13 cellular contexts compared by ENCODE assay signal in the genomic region with DNA sequence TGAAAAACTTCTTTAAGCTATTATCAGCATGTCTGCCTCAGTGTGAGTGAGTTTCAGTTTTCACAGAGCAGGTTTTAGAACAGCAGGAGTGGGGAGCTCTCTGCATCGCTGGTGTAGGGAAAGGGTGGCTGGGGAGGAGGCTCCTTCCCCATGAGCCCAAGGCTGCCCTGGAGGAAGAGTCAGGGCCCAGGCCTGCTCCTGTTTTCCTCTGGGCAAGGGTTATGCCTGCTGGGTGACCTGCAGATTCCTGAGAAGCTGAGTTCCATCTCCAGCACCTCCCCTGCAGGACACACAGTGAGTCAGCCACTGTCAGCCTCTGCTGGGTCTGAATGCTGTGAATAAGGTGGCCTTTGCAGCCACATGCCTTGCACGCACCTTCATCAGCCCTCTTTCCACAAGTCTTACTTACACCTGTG.
DNase-seq lines count a peak whose midpoint lies in the region; ATAC-seq, FAIRE-seq and TF ChIP-seq lines count a peak whose summit lies in the region.
"Had no signal": no experiment of that assay in that cellular context is flagged by ENCODE, and none has a peak within 500 bp of the region (broad histone marks: within the 10 kb centered on the region; RNA-seq: fewer than 3 reads in every experiment).

No MANE protein-coding gene starts in this region.

- no peak overlapping the region for H3K4me3 ChIP-seq in fibroblast of lung (replicated peaks in 1 of 4; ENCODE audit: control extremely low read depth in 1 of 4, insufficient read depth in 1 of 4, low read depth in 3 of 4, low read length in 4 of 4)
- no peak overlapping the region for H3K4me3 ChIP-seq in smooth muscle cell
- H3K4me3 ChIP-seq: gastrocnemius medialis, upper lobe of right lung had no signal

- H3K79me2 ChIP-seq in fibroblast of lung (ENCODE audit: control insufficient read depth, insufficient read depth, low read length): no peaks in the 10 kb centered on the region
- H3K79me2 ChIP-seq in smooth muscle cell (ENCODE audit: low read depth): no peaks in the 10 kb centered on the region

- H3K4me2 ChIP-seq in fibroblast of lung (ENCODE audit: extremely low read depth, insufficient read depth, low read length) (peak overlapping the region; percentile 4), smooth muscle cell (no peak overlapping the region)

- peak overlapping the region; percentile 16 for H2AFZ ChIP-seq in fibroblast of lung (ENCODE audit: low read length)
- no peak overlapping the region for H2AFZ ChIP-seq in smooth muscle cell (ENCODE audit: low read depth)

- no peaks in the 10 kb centered on the region for H3K27me3 Mint-ChIP-seq in activated CD8-positive, alpha-beta T cell treated with anti-CD3 and anti-CD28 coated beads for 36 hours
- no peaks in the 10 kb centered on the region for H3K27me3 Mint-ChIP-seq in activated CD8-positive, alpha-beta T cell treated with anti-CD3 and anti-CD28 coated beads, Interleukin-2, amount 10 ng/mL, durations not matched to agents 7 days and 5 days (ENCODE audit: low read depth)
- no peaks in the 10 kb centered on the region for H3K27me3 Mint-ChIP-seq in naive thymus-derived CD8-positive, alpha-beta T cell
- H3K27me3 Mint-ChIP-seq: activated naive CD4-positive, alpha-beta T cell treated with anti-CD3 and anti-CD28 coated beads, Interleukin-2, amount 50 U/mL, for 24 hours had no signal

- DNase-seq in activated CD8-positive, alpha-beta T cell treated with anti-CD3 and anti-CD28 coated beads for 36 hours: peak; percentile 23
- DNase-seq in activated CD8-positive, alpha-beta T cell treated with anti-CD3 and anti-CD28 coated beads, Interleukin-2, amount 10 ng/mL, durations not matched to agents 7 days and 5 days: no peak
- DNase-seq in RCC 7860 (ENCODE audit: low spot score) (peak; percentile 99), fibroblast of lung (ENCODE audit: low read depth in 2 of 2) (peak; percentile 29 to 79), smooth muscle cell (lab: John Stamatoyannopoulos, UW; ENCODE audit: unreplicated experiment) (no peak), pons (ENCODE audit: low spot score) (no peak)
- DNase-seq in naive thymus-derived CD8-positive, alpha-beta T cell: no peak
- DNase-seq: gastrocnemius medialis, NCI-H510A, upper lobe of right lung had no signal

- H4K20me1 ChIP-seq in fibroblast of lung (ENCODE audit: control insufficient read depth, extremely low read depth, insufficient read depth, low read length) (no peaks in the 10 kb centered on the region), smooth muscle cell (ENCODE audit: low read depth) (no peaks in the 10 kb centered on the region)

- H3K9me3 Mint-ChIP-seq in activated CD8-positive, alpha-beta T cell treated with anti-CD3 and anti-CD28 coated beads for 36 hours: peaks cover 9% of the 10 kb centered on the region
- H3K9me3 Mint-ChIP-seq in activated CD8-positive, alpha-beta T cell treated with anti-CD3 and anti-CD28 coated beads, Interleukin-2, amount 10 ng/mL, durations not matched to agents 7 days and 5 days (ENCODE audit: insufficient read depth): peaks cover 12% of the 10 kb centered on the region
- peaks cover 0 to 21% (median 12%) of the 10 kb centered on the region in 9 donors for H3K9me3 Mint-ChIP-seq in naive thymus-derived CD8-positive, alpha-beta T cell

- H3K4me1 ChIP-seq in fibroblast of lung (ENCODE audit: control insufficient read depth, extremely low read depth, insufficient read depth, low read length): peaks cover 10% of the 10 kb centered on the region
- peaks cover 19% of the 10 kb centered on the region for H3K4me1 ChIP-seq in smooth muscle cell (ENCODE audit: low read depth)
- H3K4me1 ChIP-seq: gastrocnemius medialis, upper lobe of right lung had no signal

- H3F3A ChIP-seq in smooth muscle cell (ENCODE audit: low read depth): peaks cover 7% of the 10 kb centered on the region

- H3K27ac ChIP-seq in fibroblast of lung (ENCODE audit: insufficient read depth, low read length) (no peak overlapping the region), smooth muscle cell (ENCODE audit: low read depth) (peak overlapping the region; percentile 91)
- H3K27ac ChIP-seq: gastrocnemius medialis, upper lobe of right lung had no signal

- TF ChIP-seq CTCF in activated CD8-positive, alpha-beta T cell treated with anti-CD3 and anti-CD28 coated beads for 36 hours (IDR thresholded peaks at IDR 0.05): no peak
- TF ChIP-seq CTCF in fibroblast of lung (conservative IDR thresholded peaks at IDR 0.05 in 1 of 2, IDR thresholded peaks at IDR 0.05 in 1 of 2; ENCODE audit: low read depth in 1 of 2, low read length in 2 of 2) (no peak), smooth muscle cell (IDR thresholded peaks at IDR 0.05; ENCODE audit: borderline replicate concordance, insufficient read depth, poor library complexity, severe bottlenecking) (no peak)

- peak; percentile 37 for ATAC-seq in activated CD8-positive, alpha-beta T cell treated with anti-CD3 and anti-CD28 coated beads for 36 hours
- ATAC-seq in activated CD8-positive, alpha-beta T cell treated with anti-CD3 and anti-CD28 coated beads, Interleukin-2, amount 10 ng/mL, durations not matched to agents 7 days and 5 days: no peak
- ATAC-seq in HG03039 (IDR thresholded peaks at IDR 0.05; ENCODE audit: unreplicated experiment): no peak
- ATAC-seq in naive thymus-derived CD8-positive, alpha-beta T cell: no peak
- ATAC-seq: gastrocnemius medialis, upper lobe of right lung had no signal

- POLR2A ChIA-PET in activated CD8-positive, alpha-beta T cell treated with anti-CD3 and anti-CD28 coated beads for 36 hours (lab: Charles Lee): no interaction called here
- POLR2A ChIA-PET in activated CD8-positive, alpha-beta T cell treated with anti-CD3 and anti-CD28 coated beads, Interleukin-2, amount 10 ng/mL, durations not matched to agents 7 days and 5 days (lab: Charles Lee): no interaction called here
- POLR2A ChIA-PET in naive thymus-derived CD8-positive, alpha-beta T cell (lab: Charles Lee): interaction anchor here (1.0 kb wide), 1 partner anchor 9 kb away, joined by 3 read pairs; no protein-coding TSS in a partner anchor

- CTCF ChIA-PET in activated CD8-positive, alpha-beta T cell treated with anti-CD3 and anti-CD28 coated beads for 36 hours (lab: Charles Lee): no interaction called here
- CTCF ChIA-PET in activated CD8-positive, alpha-beta T cell treated with anti-CD3 and anti-CD28 coated beads, Interleukin-2, amount 10 ng/mL, durations not matched to agents 7 days and 5 days (lab: Charles Lee): no interaction called here

- H3K9me3 ChIP-seq in fibroblast of lung (ENCODE audit: control insufficient read depth, insufficient read depth, low read depth, low read length): no peaks in the 10 kb centered on the region
- H3K9me3 ChIP-seq in smooth muscle cell (replicated peaks; ENCODE audit: low read depth): no peaks in the 10 kb centered on the region
- H3K9me3 ChIP-seq: upper lobe of right lung had no signal

- no peak overlapping the region for H3K4me3 Mint-ChIP-seq in activated CD8-positive, alpha-beta T cell treated with anti-CD3 and anti-CD28 coated beads for 36 hours
- H3K4me3 Mint-ChIP-seq in activated CD8-positive, alpha-beta T cell treated with anti-CD3 and anti-CD28 coated beads, Interleukin-2, amount 10 ng/mL, durations not matched to agents 7 days and 5 days: no peak overlapping the region
- H3K4me3 Mint-ChIP-seq in naive thymus-derived CD8-positive, alpha-beta T cell: no peak overlapping the region
- H3K4me3 Mint-ChIP-seq: activated naive CD4-positive, alpha-beta T cell treated with anti-CD3 and anti-CD28 coated beads, Interleukin-2, amount 50 U/mL, for 24 hours; B cell had no signal

- H3K36me3 Mint-ChIP-seq in activated CD8-positive, alpha-beta T cell treated with anti-CD3 and anti-CD28 coated beads for 36 hours (ENCODE audit: low read depth): no peaks in the 10 kb centered on the region
- peaks cover 7% of the 10 kb centered on the region for H3K36me3 Mint-ChIP-seq in activated CD8-positive, alpha-beta T cell treated with anti-CD3 and anti-CD28 coated beads, Interleukin-2, amount 10 ng/mL, durations not matched to agents 7 days and 5 days (ENCODE audit: low read depth)
- peaks cover 0 to 12% (median 2%) of the 10 kb centered on the region in 3 donors for H3K36me3 Mint-ChIP-seq in naive thymus-derived CD8-positive, alpha-beta T cell

- H3K27me3 ChIP-seq in fibroblast of lung (ENCODE audit: control insufficient read depth, insufficient read depth, low read length) (no peaks in the 10 kb centered on the region), smooth muscle cell (ENCODE audit: low read depth) (no peaks in the 10 kb centered on the region)
- H3K27me3 ChIP-seq: gastrocnemius medialis, upper lobe of right lung had no signal

- H3K4me1 Mint-ChIP-seq in activated CD8-positive, alpha-beta T cell treated with anti-CD3 and anti-CD28 coated beads for 36 hours (ENCODE audit: low read depth): no peaks in the 10 kb centered on the region
- peaks cover 11% of the 10 kb centered on the region for H3K4me1 Mint-ChIP-seq in activated CD8-positive, alpha-beta T cell treated with anti-CD3 and anti-CD28 coated beads, Interleukin-2, amount 10 ng/mL, durations not matched to agents 7 days and 5 days (ENCODE audit: low read depth)
- H3K4me1 Mint-ChIP-seq in naive thymus-derived CD8-positive, alpha-beta T cell: peaks cover 0 to 7% (median 1%) of the 10 kb centered on the region in 4 donors
- H3K4me1 Mint-ChIP-seq: activated naive CD4-positive, alpha-beta T cell treated with anti-CD3 and anti-CD28 coated beads, Interleukin-2, amount 50 U/mL, for 24 hours; B cell had no signal

- no peak overlapping the region for H3K27ac Mint-ChIP-seq in activated CD8-positive, alpha-beta T cell treated with anti-CD3 and anti-CD28 coated beads for 36 hours
- H3K27ac Mint-ChIP-seq in activated CD8-positive, alpha-beta T cell treated with anti-CD3 and anti-CD28 coated beads, Interleukin-2, amount 10 ng/mL, durations not matched to agents 7 days and 5 days: no peak overlapping the region
- peak overlapping the region in 1 of 10 donors; percentile 61 for H3K27ac Mint-ChIP-seq in naive thymus-derived CD8-positive, alpha-beta T cell
- H3K27ac Mint-ChIP-seq: activated naive CD4-positive, alpha-beta T cell treated with anti-CD3 and anti-CD28 coated beads, Interleukin-2, amount 50 U/mL, for 24 hours; B cell had no signal

- 45% methylated on average over 2 of the region's 2 CpGs for WGBS in smooth muscle cell (ENCODE audit: low lambda C conversion rate)

- FAIRE-seq in RCC 7860 (lab: Jason Lieb, UNC): peak; percentile 95

- H3K36me3 ChIP-seq in fibroblast of lung (ENCODE audit: control insufficient read depth, insufficient read depth, low read length): no peaks in the 10 kb centered on the region
- H3K36me3 ChIP-seq in smooth muscle cell (ENCODE audit: low read depth): no peaks in the 10 kb centered on the region
- H3K36me3 ChIP-seq: gastrocnemius medialis, upper lobe of right lung had no signal

- H3K9ac ChIP-seq in fibroblast of lung (ENCODE audit: insufficient read depth, low read length) (no peak overlapping the region), smooth muscle cell (ENCODE audit: low read depth) (peak overlapping the region; percentile 60)

- intact Hi-C loops in activated CD8-positive, alpha-beta T cell treated with anti-CD3 and anti-CD28 coated beads for 36 hours (cut with micrococcal nuclease): no loop called here

Comparison
In these comparisons a context has a peak if more than half of its experiments do, and no peak if none do; other contexts are left out.
1. DNase-seq: peak in activated CD8-positive, alpha-beta T cell treated with anti-CD3 and anti-CD28 coated beads for 36 hours (single experiment), RCC 7860 (single experiment) and fibroblast of lung (2 of 2); none in activated CD8-positive, alpha-beta T cell treated with anti-CD3 and anti-CD28 coated beads, Interleukin-2, amount 10 ng/mL, durations not matched to agents 7 days and 5 days (single experiment), smooth muscle cell (single experiment), pons (single experiment) and naive thymus-derived CD8-positive, alpha-beta T cell (0 of 10).